ENCODE assay signal across 10 cellular contexts in genomic region chr14:64725360-64725815, GRCh38. TPM values are rescaled to one million over a fixed set of nuclear protein-coding genes. Genes with fewer than 3 reads are reported as not detected.
DNase-seq lines count a peak whose midpoint lies in the region; ATAC-seq, FAIRE-seq and TF ChIP-seq lines count a peak whose summit lies in the region.
"Had no signal": no experiment of that assay in that cellular context is flagged by ENCODE, and none has a peak within 500 bp of the region (broad histone marks: within the 10 kb centered on the region; RNA-seq: fewer than 3 reads in every experiment).

No MANE protein-coding gene starts in this region.

- H3K4me3 ChIP-seq in GM12878, result no peak overlapping the region
- no peak overlapping the region for H3K4me3 ChIP-seq in mesendoderm (ENCODE audit: low read length)
- H3K4me3 ChIP-seq in upper lobe of right lung, result no peak overlapping the region

- H3K9ac ChIP-seq in GM12878 (ENCODE audit: control insufficient read depth, insufficient read depth, low read length), result no peak overlapping the region
- H3K9ac ChIP-seq in mesendoderm (ENCODE audit: low read length), result no peak overlapping the region

- in situ Hi-C loops in GM12878 (cut with MboI), result no loop called here

- no peaks in the 10 kb centered on the region for H3K79me2 ChIP-seq in GM12878 (ENCODE audit: control insufficient read depth, insufficient read depth, low read length)
- H3K79me2 ChIP-seq in mesendoderm (ENCODE audit: control insufficient read depth, insufficient read depth, low read length), result peaks cover 47% of the 10 kb centered on the region

- TF ChIP-seq RAD21 in GM12878 (IDR thresholded peaks at IDR 0.05; ENCODE audit: insufficient read depth, low read depth, low read length), result no peak

- H3K36me3 ChIP-seq in GM12878 (ENCODE audit: control insufficient read depth in 2 of 2, insufficient read depth in 2 of 2, low read length in 1 of 2) (no peaks in the 10 kb centered on the region), mesendoderm (ENCODE audit: control insufficient read depth, insufficient read depth, low read length) (peaks cover 5% of the 10 kb centered on the region), upper lobe of right lung (peaks cover 14% of the 10 kb centered on the region)

- H3K27ac ChIP-seq in GM12878 (ENCODE audit: control insufficient read depth, insufficient read depth), result no peak overlapping the region
- H3K27ac ChIP-seq in mesendoderm (ENCODE audit: low read depth, low read length), result no peak overlapping the region
- no peak overlapping the region for H3K27ac ChIP-seq in upper lobe of right lung

- peaks cover 72% of the 10 kb centered on the region for H3K4me1 Mint-ChIP-seq in T-helper 1 cell treated with Interleukin-12 subunit alpha and Interleukin-12 subunit beta and Interleukin-4 antibody, amounts not matched to agents 30 μg/mL and 1 μg/mL, for 36 hours (ENCODE audit: low read depth)

- peaks cover 28% of the 10 kb centered on the region for H3K79me1 ChIP-seq in mesendoderm (ENCODE audit: low read length)

- H4K8ac ChIP-seq in mesendoderm (ENCODE audit: low read depth, low read length), result no peak overlapping the region

- SMC1A ChIA-PET in GM12878 (lab: Charles Lee; ENCODE audit: uncharacterized antibody, unreplicated experiment), result interaction anchor here (0.7 to 1.2 kb wide), 4 partner anchors 8 to 89 kb away, joined by 3 to 5 read pairs (median 4); no protein-coding TSS in a partner anchor

- ATAC-seq in GM12878 (peak; percentile 24), upper lobe of right lung (no peak)

- H2AFZ ChIP-seq in GM12878 (ENCODE audit: control insufficient read depth, low read depth, low read length), result no peak overlapping the region

- H2BK15ac ChIP-seq in mesendoderm (replicated peaks; ENCODE audit: low read depth), result no peak overlapping the region

- H3K23ac ChIP-seq in mesendoderm (ENCODE audit: low read length), result no peak overlapping the region

- no peak for FAIRE-seq in GM12878 (lab: Jason Lieb, UNC)

- H2BK5ac ChIP-seq in mesendoderm (ENCODE audit: low read length), result no peak overlapping the region

- POLR2A ChIA-PET in GM12878 (lab: Charles Lee), result interaction anchor here (0.6 to 1.5 kb wide), 3 partner anchors 9 to 47 kb away, joined by 3 to 4 read pairs (median 3); no protein-coding TSS in a partner anchor
- POLR2A ChIA-PET in GM10248 (lab: Yijun Ruan, JAX), result no interaction called here

- no peaks in the 10 kb centered on the region for H3K4me1 ChIP-seq in GM12878 (ENCODE audit: control insufficient read depth, insufficient read depth, low read length)
- peaks cover 34% of the 10 kb centered on the region for H3K4me1 ChIP-seq in mesendoderm (ENCODE audit: control insufficient read depth, low read depth, low read length)
- peaks cover 33% of the 10 kb centered on the region for H3K4me1 ChIP-seq in upper lobe of right lung

- no TSS peak for BruUV-seq in GM12878 (replicated peaks; lab: Mats Ljungman, UMichigan)

- no peak overlapping the region for H3K18ac ChIP-seq in mesendoderm (ENCODE audit: low read length)

- RAD21 ChIA-PET in GM12878 (lab: Charles Lee; ENCODE audit: unreplicated experiment), result interaction anchor here (1.2 to 2.1 kb wide), 2 partner anchors 24 to 54 kb away, joined by 4 to 6 read pairs; no protein-coding TSS in a partner anchor

- CTCF ChIA-PET in GM12878 (lab: Yijun Ruan, JAX) (interaction anchor here (0.8 to 1.4 kb wide), 5 partner anchors 10 to 55 kb away, joined by 3 to 6 read pairs (median 4); no protein-coding TSS in a partner anchor), GM10248 (lab: Yijun Ruan, JAX) (no interaction called here)

- no peaks in the 10 kb centered on the region for H3K9me3 Mint-ChIP-seq in T-helper 1 cell treated with Interleukin-12 subunit alpha and Interleukin-12 subunit beta and Interleukin-4 antibody, amounts not matched to agents 30 μg/mL and 1 μg/mL, for 36 hours
- H3K9me3 Mint-ChIP-seq: activated CD4-positive, alpha-beta T cell treated with anti-CD3 and anti-CD28 coated beads, Interleukin-2, amount 10 ng/mL, durations not matched to agents 24 days and 14 days had no signal

- H3K4ac ChIP-seq in mesendoderm (ENCODE audit: low read depth, low read length), result no peak overlapping the region

- no peak overlapping the region for H3K4me2 ChIP-seq in GM12878 (ENCODE audit: control insufficient read depth, insufficient read depth)
- H3K4me2 ChIP-seq in mesendoderm (ENCODE audit: low read length), result no peak overlapping the region

- intact Hi-C loops in GM12878 (cut with micrococcal nuclease; ENCODE audit: unreplicated experiment) (no loop called here), upper lobe of right lung (cut with DNase I) (no loop called here)

- DNase-seq in T-helper 1 cell, result no peak
- no peak for DNase-seq in GM12878 (ENCODE audit: low read depth, low spot score)
- peak; percentile 56 for DNase-seq in mesendoderm
- DNase-seq in upper lobe of right lung, result peak; percentile 32
- no peak for DNase-seq in GM10248 (ENCODE audit: extremely low spot score)
- DNase-seq in amygdala (lab: John Stamatoyannopoulos, UW), result no peak
- DNase-seq in DMS153 treated with DMSO at 0.1 percent for 48 hours (lab: John Stamatoyannopoulos, UW; ENCODE audit: unreplicated experiment), result no peak
- DNase-seq: activated CD4-positive, alpha-beta T cell treated with anti-CD3 and anti-CD28 coated beads, Interleukin-2, amount 10 ng/mL, durations not matched to agents 24 days and 14 days; stimulated activated CD4-positive, alpha-beta T cell treated with anti-CD3 and anti-CD28 coated beads, Interleukin-1b, Interleukin-23, amount 100 ng/mL, for 48 hours had no signal

- TF ChIP-seq CTCF in GM12878 (IDR thresholded peaks at IDR 0.05 in 2 of 3, conservative IDR thresholded peaks at IDR 0.05 in 1 of 3; ENCODE audit: control insufficient read depth in 2 of 3, extremely low read depth in 1 of 3, insufficient read depth in 1 of 3, low read depth in 3 of 3, low read length in 3 of 3), result no peak
- no peak for TF ChIP-seq CTCF in upper lobe of right lung (IDR thresholded peaks at IDR 0.05)
- no peak for TF ChIP-seq CTCF in GM10248 (IDR thresholded peaks at IDR 0.05; ENCODE audit: control extremely low read depth, extremely low read depth, low read depth, missing control alignments)

- H4K5ac ChIP-seq in mesendoderm (ENCODE audit: low read length), result no peak overlapping the region

- H3K4me3 Mint-ChIP-seq in T-helper 1 cell treated with Interleukin-12 subunit alpha and Interleukin-12 subunit beta and Interleukin-4 antibody, amounts not matched to agents 30 μg/mL and 1 μg/mL, for 36 hours, result peak overlapping the region; percentile 10

- H3K27ac Mint-ChIP-seq in T-helper 1 cell treated with Interleukin-12 subunit alpha and Interleukin-12 subunit beta and Interleukin-4 antibody, amounts not matched to agents 30 μg/mL and 1 μg/mL, for 36 hours, result peak overlapping the region; percentile 71
- H3K27ac Mint-ChIP-seq: activated CD4-positive, alpha-beta T cell treated with anti-CD3 and anti-CD28 coated beads, Interleukin-2, amount 10 ng/mL, durations not matched to agents 24 days and 14 days had no signal

- H2BK120ac ChIP-seq in mesendoderm (ENCODE audit: low read depth, low read length), result no peak overlapping the region

- H3K36me3 Mint-ChIP-seq in T-helper 1 cell treated with Interleukin-12 subunit alpha and Interleukin-12 subunit beta and Interleukin-4 antibody, amounts not matched to agents 30 μg/mL and 1 μg/mL, for 36 hours (ENCODE audit: low read depth), result peaks cover 25% of the 10 kb centered on the region

- WGBS in GM12878 (ENCODE audit: insufficient coverage, insufficient replicate concordance, low lambda C conversion rate, missing lambda C conversion rate), result 38% methylated on average over 2 of the region's 2 CpGs
- WGBS in mesendoderm (ENCODE audit: extremely low coverage, insufficient coverage, low lambda C conversion rate), result no CpG with 5 or more reads among the region's 2 CpGs

- H3K9me3 ChIP-seq in GM12878 (replicated peaks; ENCODE audit: control insufficient read depth, insufficient read depth, low read length) (no peaks in the 10 kb centered on the region), upper lobe of right lung (no peaks in the 10 kb centered on the region)

- no peak overlapping the region for H2AK5ac ChIP-seq in mesendoderm (ENCODE audit: low read length)

- no peak for TF ChIP-seq EP300 in GM12878 (IDR thresholded peaks at IDR 0.05; ENCODE audit: borderline replicate concordance in 1 of 2, control insufficient read depth in 1 of 2, low read depth in 2 of 2, low read length in 2 of 2)

- peak overlapping the region; percentile 6 for H3K56ac ChIP-seq in mesendoderm (ENCODE audit: low read length)

- no peaks in the 10 kb centered on the region for H4K20me1 ChIP-seq in GM12878 (ENCODE audit: control insufficient read depth, insufficient read depth)

- H3K27me3 Mint-ChIP-seq in T-helper 1 cell treated with Interleukin-12 subunit alpha and Interleukin-12 subunit beta and Interleukin-4 antibody, amounts not matched to agents 30 μg/mL and 1 μg/mL, for 36 hours (ENCODE audit: low read depth), result peaks cover 4% of the 10 kb centered on the region

- TF ChIP-seq POLR2A in GM12878 (IDR thresholded peaks at IDR 0.05; ENCODE audit: low read depth, low read length), result no peak

- H3K27me3 ChIP-seq in GM12878 (replicated peaks in 1 of 2; ENCODE audit: control insufficient read depth in 2 of 2, insufficient read depth in 2 of 2, low read length in 1 of 2) (no peaks in the 10 kb centered on the region; a peak in 3 of 4 replicates), mesendoderm (ENCODE audit: insufficient read depth, low read length, poor library complexity) (no peaks in the 10 kb centered on the region), upper lobe of right lung (no peaks in the 10 kb centered on the region)

TF ChIP-seq in GM12878, 131 proteins besides CTCF, POLR2A, EP300 and RAD21 (continues in another document):
- no peak for TF ChIP-seq STAT1 (conservative IDR thresholded peaks at IDR 0.05)

RNA-seq across cellular contexts. Expression of gene PLEKHG3, which starts 21.2 kb away (rescaled TPM):
- 0.44 and 0.88 TPM in 2 replicates for total RNA-seq in GM12878 (2013; cell fraction: nucleolus; rRNA removed)
- total RNA-seq in GM12878 (2014; rRNA removed) (0.05 TPM in 1 of 2 replicates, not detected in the other), GM12878 (2014; rRNA removed; fragmentation: Illumina TruSeq; extraction: Trizol) (not detected in 2 replicates), GM12878 (2021) (0.32 and 0.64 TPM in 2 replicates), upper lobe of right lung (34.5 TPM)
- not detected for polyA plus RNA-seq in GM12878 (2011; ENCODE audit: low read depth)
- polyA plus RNA-seq in GM12878 (2011; rRNA removed) (0.37 and 0.73 TPM in 2 replicates), GM12878 (2014; fragmentation: Illumina TruSeq; extraction: Trizol) (0.03 TPM in 1 of 2 replicates, not detected in the other), GM12878 (2014; fragmentation: Nextera tagmentation; extraction: Ambion mirVana) (not detected), GM12878 (2014; rRNA removed) (0.05 and 0.06 TPM in 2 replicates), GM12878 (2016; fragmentation: Nextera tagmentation; extraction: Ambion mirVana) (under 1 TPM in 1 of 2 experiments, not detected in 1; 0.07 TPM)
- polyA plus RNA-seq in GM12878 (2011; cell fraction: cytosol; rRNA removed), result 0.65 and 0.66 TPM in 2 replicates
- polyA plus RNA-seq in GM12878 (2011; cell fraction: nucleus; rRNA removed), result 2.0 and 2.6 TPM in 2 replicates
- polyA plus RNA-seq in GM12878 (2012), result 0.15 TPM in 1 of 2 replicates, not detected in the other
- polyA minus RNA-seq in GM12878 (2011; rRNA and poly(A)+ RNA removed), result 1.4 and 1.6 TPM in 2 replicates
- 0.27 and 3.2 TPM in 2 replicates for polyA minus RNA-seq in GM12878 (2011; cell fraction: cytosol; rRNA and poly(A)+ RNA removed)
- polyA minus RNA-seq in GM12878 (2011; cell fraction: nucleus; rRNA and poly(A)+ RNA removed), result 0.85 and 1.1 TPM in 2 replicates
- polyA plus RNA-seq in mesendoderm (2013, experiment 1 of 2), result 20.7 TPM
- polyA plus RNA-seq in mesendoderm (2013, experiment 2 of 2), result 21.8 TPM

Comparison
In these comparisons a context has a peak if more than half of its experiments do, and no peak if none do; other contexts are left out.
1. DNase-seq: peak in mesendoderm (single experiment) and upper lobe of right lung (single experiment); none in T-helper 1 cell (0 of 5), GM12878 (single experiment), GM10248 (single experiment), amygdala (0 of 56) and DMS153 treated with DMSO at 0.1 percent for 48 hours (single experiment).
2. RNA of gene PLEKHG3, which starts 21.2 kb away (total RNA-seq): 34.5 TPM in upper lobe of right lung (single experiment); 0.05 to 0.88 TPM in GM12878; every median in the first group is over 10 times any median in the second.